ENCODE assay signal across 4 cellular contexts in the genomic region with DNA sequence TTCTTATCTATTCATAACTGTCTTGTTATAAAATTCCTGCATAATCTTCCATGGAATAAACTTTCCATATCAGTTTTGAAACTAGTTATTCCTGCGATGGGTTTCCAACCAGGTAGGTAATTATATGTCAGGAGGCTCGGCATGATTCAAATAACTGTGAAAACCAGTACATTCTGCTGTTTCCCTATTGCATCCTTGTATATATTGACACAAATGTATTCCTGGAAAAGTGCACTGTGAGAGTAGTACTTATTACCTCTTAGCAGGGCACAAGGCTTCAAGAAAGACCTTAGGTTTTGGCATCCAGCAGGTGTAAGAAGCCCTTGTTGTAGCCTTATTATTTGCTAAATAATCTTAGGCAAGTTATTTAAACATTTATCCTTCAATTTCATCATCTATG.
"Had no signal": no experiment of that assay in that cellular context is flagged by ENCODE, and none has a peak within 500 bp of the region (broad histone marks: within the 10 kb centered on the region; RNA-seq: fewer than 3 reads in every experiment).

No MANE protein-coding gene starts in this region.

- H3K4me3 ChIP-seq: K562 had no signal

- H3K27ac ChIP-seq: HL-60 had no signal

- DNase-seq: IMR-90 had no signal

- ATAC-seq: HepG2, K562 had no signal
